Comparison of ENCODE assay signal across 8 cellular contexts in genomic region chr6:144151010-144151727, GRCh38. TPM values are rescaled to one million over a fixed set of nuclear protein-coding genes. Genes with fewer than 3 reads are reported as not detected.
DNase-seq lines count a peak whose midpoint lies in the region; ATAC-seq and TF ChIP-seq lines count a peak whose summit lies in the region.

No MANE protein-coding gene starts in this region.

- intact Hi-C loops in activated CD4-positive, alpha-beta T cell treated with anti-CD3 and anti-CD28 coated beads, Interleukin-2, amount 10 ng/mL, durations not matched to agents 24 days and 14 days (cut with micrococcal nuclease), result loop anchor here (1.0 to 10.0 kb wide), 12 partner anchors 20 to 1584 kb away; partner anchors contain the start of genes ADAT2, EPM2A, PEX3 and SF3B5
- intact Hi-C loops in naive thymus-derived CD4-positive, alpha-beta T cell (cut with micrococcal nuclease), result loop anchor here (1.0 to 10.0 kb wide), 16 partner anchors 46 to 1216 kb away; partner anchors contain the start of genes LTV1 (in 2 of the 2), SF3B5 (in 1 of the 2) and UTRN (in 1 of the 2)

- H3K9me3 ChIP-seq in DND-41 (ENCODE audit: insufficient read depth, low read length, severe bottlenecking), result no peaks in the 10 kb centered on the region
- no peaks in the 10 kb centered on the region for H3K9me3 ChIP-seq in KOPT-K1 (ENCODE audit: insufficient read depth, low read length, poor library complexity, severe bottlenecking)
- H3K9me3 ChIP-seq in naive thymus-derived CD4-positive, alpha-beta T cell (ENCODE audit: control insufficient read depth in 2 of 3, low read length in 3 of 3), result no peaks in the 10 kb centered on the region

- H3K4me2 ChIP-seq in DND-41 (ENCODE audit: insufficient read depth, low read length), result peak overlapping the region; percentile 89

- TF ChIP-seq CTCF in DND-41 (IDR thresholded peaks at IDR 0.05; ENCODE audit: borderline replicate concordance, extremely low read depth, low read length, poor library complexity, severe bottlenecking), result no peak

- H3K27me3 ChIP-seq in DND-41 (ENCODE audit: insufficient read depth, low read length, poor library complexity), result peaks cover 32% of the 10 kb centered on the region
- H3K27me3 ChIP-seq in naive thymus-derived CD4-positive, alpha-beta T cell (ENCODE audit: control insufficient read depth in 2 of 2, insufficient read depth in 2 of 2, low read length in 2 of 2), result no peaks in the 10 kb centered on the region

- peaks cover 32% of the 10 kb centered on the region for H3K36me3 Mint-ChIP-seq in activated CD4-positive, alpha-beta T cell treated with anti-CD3 and anti-CD28 coated beads, Interleukin-2, amount 10 ng/mL, durations not matched to agents 24 days and 14 days (ENCODE audit: low read depth)
- H3K36me3 Mint-ChIP-seq in effector memory CD8-positive, alpha-beta T cell (ENCODE audit: insufficient read depth), result peaks cover 20% of the 10 kb centered on the region
- peaks cover 0 to 19% (median 0%) of the 10 kb centered on the region in 5 donors for H3K36me3 Mint-ChIP-seq in naive thymus-derived CD4-positive, alpha-beta T cell

- POLR2A ChIA-PET in naive thymus-derived CD4-positive, alpha-beta T cell (lab: Charles Lee), result interaction anchor here (0.7 to 1.4 kb wide), 3 partner anchors 56 to 87 kb away, joined by 3 to 4 read pairs (median 3); partner anchors contain the start of gene SF3B5

- no peaks in the 10 kb centered on the region for H3K9me3 Mint-ChIP-seq in activated CD4-positive, alpha-beta T cell treated with anti-CD3 and anti-CD28 coated beads, Interleukin-2, amount 10 ng/mL, durations not matched to agents 24 days and 14 days
- no peaks in the 10 kb centered on the region for H3K9me3 Mint-ChIP-seq in effector memory CD8-positive, alpha-beta T cell
- peaks cover 0 to 2% (median 0%) of the 10 kb centered on the region in 11 donors for H3K9me3 Mint-ChIP-seq in naive thymus-derived CD4-positive, alpha-beta T cell
- H3K9me3 Mint-ChIP-seq in stimulated activated naive CD8-positive, alpha-beta T cell treated with anti-CD3 and anti-CD28 coated beads, Interleukin-15, amount 100 ng/mL, for 72 hours, result no peaks in the 10 kb centered on the region

- ATAC-seq in DND-41 (ENCODE audit: insufficient read depth, low read depth) (peak; percentile 44), GM21576 (IDR thresholded peaks at IDR 0.05; ENCODE audit: unreplicated experiment) (peak; percentile 56)
- ATAC-seq in effector memory CD8-positive, alpha-beta T cell (replicated peaks), result peak; percentile 79
- ATAC-seq in naive thymus-derived CD4-positive, alpha-beta T cell, result peak; percentile 66
- ATAC-seq in stimulated activated naive CD8-positive, alpha-beta T cell treated with anti-CD3 and anti-CD28 coated beads, Interleukin-15, amount 100 ng/mL, for 72 hours, result peak; percentile 79

- no peaks in the 10 kb centered on the region for H3K27me3 Mint-ChIP-seq in activated CD4-positive, alpha-beta T cell treated with anti-CD3 and anti-CD28 coated beads, Interleukin-2, amount 10 ng/mL, durations not matched to agents 24 days and 14 days
- no peaks in the 10 kb centered on the region for H3K27me3 Mint-ChIP-seq in effector memory CD8-positive, alpha-beta T cell
- peaks cover 0 to 2% (median 0%) of the 10 kb centered on the region in 5 donors for H3K27me3 Mint-ChIP-seq in naive thymus-derived CD4-positive, alpha-beta T cell
- peaks cover 5% of the 10 kb centered on the region for H3K27me3 Mint-ChIP-seq in stimulated activated naive CD8-positive, alpha-beta T cell treated with anti-CD3 and anti-CD28 coated beads, Interleukin-15, amount 100 ng/mL, for 72 hours

- H3K79me2 ChIP-seq in DND-41 (ENCODE audit: insufficient read depth, low read length), result no peaks in the 10 kb centered on the region

- H2AFZ ChIP-seq in DND-41 (ENCODE audit: low read depth, low read length), result peak overlapping the region; percentile 68

- H3K4me3 ChIP-seq in DND-41 (ENCODE audit: low read depth in 1 of 2, low read length in 2 of 2), result peak overlapping the region; percentile 46 to 71; a peak in 3 of 4 replicates
- H3K4me3 ChIP-seq in naive thymus-derived CD4-positive, alpha-beta T cell (ENCODE audit: low read length), result peak overlapping the region; percentile 69

- H3K4me1 Mint-ChIP-seq in activated CD4-positive, alpha-beta T cell treated with anti-CD3 and anti-CD28 coated beads, Interleukin-2, amount 10 ng/mL, durations not matched to agents 24 days and 14 days, result peaks cover 48% of the 10 kb centered on the region
- peaks cover 35 to 41% of the 10 kb centered on the region in 2 donors for H3K4me1 Mint-ChIP-seq in effector memory CD8-positive, alpha-beta T cell (ENCODE audit: low read depth in 2 of 2)
- H3K4me1 Mint-ChIP-seq in naive thymus-derived CD4-positive, alpha-beta T cell, result peaks cover 6 to 51% (median 15%) of the 10 kb centered on the region in 7 donors
- H3K4me1 Mint-ChIP-seq in stimulated activated naive CD8-positive, alpha-beta T cell treated with anti-CD3 and anti-CD28 coated beads, Interleukin-15, amount 100 ng/mL, for 72 hours, result peaks cover 62% of the 10 kb centered on the region

- CTCF ChIA-PET in naive thymus-derived CD4-positive, alpha-beta T cell (lab: Charles Lee), result interaction anchor here (1.0 to 1.2 kb wide), 2 partner anchors 65 to 67 kb away, joined by 3 to 4 read pairs; no protein-coding TSS in a partner anchor

- peak overlapping the region; percentile 57 for H3K9ac ChIP-seq in DND-41 (ENCODE audit: low read depth, low read length)

- H3K36me3 ChIP-seq in DND-41 (ENCODE audit: insufficient read depth, low read length) (no peaks in the 10 kb centered on the region), KOPT-K1 (ENCODE audit: insufficient read depth, low read length) (no peaks in the 10 kb centered on the region)
- no peaks in the 10 kb centered on the region for H3K36me3 ChIP-seq in naive thymus-derived CD4-positive, alpha-beta T cell (ENCODE audit: control insufficient read depth in 2 of 3, insufficient read depth in 3 of 3, low read length in 3 of 3)

- H3K27ac ChIP-seq in DND-41 (ENCODE audit: low read length) (0 out of 2 replicates have a peak overlapping the region, but pooled peaks have one; percentile 18), KOPT-K1 (ENCODE audit: low read depth, low read length, poor library complexity, severe bottlenecking) (peak overlapping the region; percentile 26)
- peak overlapping the region; percentile 62 for H3K27ac ChIP-seq in naive thymus-derived CD4-positive, alpha-beta T cell (ENCODE audit: low read depth, low read length)

- no peaks in the 10 kb centered on the region for H4K20me1 ChIP-seq in DND-41 (ENCODE audit: insufficient read depth, low read length)

- peak overlapping the region; percentile 96 for H3K27ac Mint-ChIP-seq in activated CD4-positive, alpha-beta T cell treated with anti-CD3 and anti-CD28 coated beads, Interleukin-2, amount 10 ng/mL, durations not matched to agents 24 days and 14 days
- peak overlapping the region; percentile 95 to 98 for H3K27ac Mint-ChIP-seq in effector memory CD8-positive, alpha-beta T cell
- peak overlapping the region; percentile 89 to 98 (median 94) for H3K27ac Mint-ChIP-seq in naive thymus-derived CD4-positive, alpha-beta T cell
- H3K27ac Mint-ChIP-seq in stimulated activated naive CD8-positive, alpha-beta T cell treated with anti-CD3 and anti-CD28 coated beads, Interleukin-15, amount 100 ng/mL, for 72 hours, result peak overlapping the region; percentile 96 to 98

- peak overlapping the region; percentile 89 for H3K4me3 Mint-ChIP-seq in activated CD4-positive, alpha-beta T cell treated with anti-CD3 and anti-CD28 coated beads, Interleukin-2, amount 10 ng/mL, durations not matched to agents 24 days and 14 days
- peak overlapping the region; percentile 88 to 91 for H3K4me3 Mint-ChIP-seq in effector memory CD8-positive, alpha-beta T cell
- peak overlapping the region; percentile 91 to 98 (median 95) for H3K4me3 Mint-ChIP-seq in naive thymus-derived CD4-positive, alpha-beta T cell
- peak overlapping the region; percentile 84 to 92 for H3K4me3 Mint-ChIP-seq in stimulated activated naive CD8-positive, alpha-beta T cell treated with anti-CD3 and anti-CD28 coated beads, Interleukin-15, amount 100 ng/mL, for 72 hours

- peak; percentile 39 for DNase-seq in DND-41
- DNase-seq in activated CD4-positive, alpha-beta T cell treated with anti-CD3 and anti-CD28 coated beads, Interleukin-2, amount 10 ng/mL, durations not matched to agents 24 days and 14 days, result peak; percentile 89
- peak; percentile 57 to 70 (median 61) for DNase-seq in effector memory CD8-positive, alpha-beta T cell
- DNase-seq in naive thymus-derived CD4-positive, alpha-beta T cell, result peak; percentile 16 to 64 (median 51)
- peak; percentile 75 to 84 for DNase-seq in stimulated activated naive CD8-positive, alpha-beta T cell treated with anti-CD3 and anti-CD28 coated beads, Interleukin-15, amount 100 ng/mL, for 72 hours
- DNase-seq in NCI-H1105 (lab: John Stamatoyannopoulos, UW), result no peak

- peaks cover 20% of the 10 kb centered on the region for H3K4me1 ChIP-seq in DND-41 (ENCODE audit: insufficient read depth, low read length)
- H3K4me1 ChIP-seq in naive thymus-derived CD4-positive, alpha-beta T cell (ENCODE audit: control insufficient read depth in 2 of 2, insufficient read depth in 2 of 2, low read length in 2 of 2), result peaks cover 0 to 23% of the 10 kb centered on the region in 2 donors

RNA-seq across cellular contexts. Expression of gene STX11, which starts 0.9 kb away (rescaled TPM):
- 15.5 and 15.6 TPM in 2 replicates for total RNA-seq in activated CD4-positive, alpha-beta T cell treated with anti-CD3 and anti-CD28 coated beads, Interleukin-2, amount 10 ng/mL, durations not matched to agents 24 days and 14 days
- total RNA-seq in naive thymus-derived CD4-positive, alpha-beta T cell, result 10 to 100 TPM in 3 of 5 experiments, 1 to 10 TPM in 2; 2.6 to 60.5 (median 11.6) TPM
- 1 to 10 TPM; 1.9 to 2.4 TPM for polyA plus RNA-seq in naive thymus-derived CD4-positive, alpha-beta T cell

RNA-seq across cellular contexts. Expression of gene SF3B5, which starts 55.8 kb away (rescaled TPM):
- 214 and 217 TPM in 2 replicates for total RNA-seq in activated CD4-positive, alpha-beta T cell treated with anti-CD3 and anti-CD28 coated beads, Interleukin-2, amount 10 ng/mL, durations not matched to agents 24 days and 14 days
- 100 to 1,000 TPM in 3 of 5 experiments, 10 to 100 TPM in 2; 89.2 to 155 (median 122) TPM for total RNA-seq in naive thymus-derived CD4-positive, alpha-beta T cell
- polyA plus RNA-seq in naive thymus-derived CD4-positive, alpha-beta T cell, result 100 to 1,000 TPM; 346 to 444 TPM
